In the genomic region with DNA sequence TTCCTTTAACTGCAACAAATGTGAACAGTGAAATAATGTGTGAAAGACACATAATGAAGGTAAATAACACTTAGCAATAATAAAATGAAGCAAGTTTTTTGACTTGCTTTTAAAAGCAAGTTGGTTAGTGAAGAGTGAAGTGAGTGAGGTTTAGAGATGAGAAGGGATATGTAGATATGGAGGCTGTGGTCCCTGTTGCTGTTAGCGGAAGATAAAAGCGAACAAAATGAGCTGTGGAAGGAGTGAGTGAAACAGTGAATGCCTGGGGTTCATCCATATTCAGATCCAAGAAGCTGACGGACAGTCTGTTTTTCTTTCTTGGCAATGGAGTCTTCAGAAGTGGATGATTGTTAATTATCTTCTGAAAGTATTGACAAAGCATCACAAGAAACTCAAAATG, we compare ENCODE assay signal across 23 cellular contexts. TPM values are rescaled to one million over a fixed set of nuclear protein-coding genes. Genes with fewer than 3 reads are reported as not detected.
DNase-seq lines count a peak whose midpoint lies in the region; ATAC-seq, FAIRE-seq and TF ChIP-seq lines count a peak whose summit lies in the region.
"Had no signal": no experiment of that assay in that cellular context is flagged by ENCODE, and none has a peak within 500 bp of the region (broad histone marks: within the 10 kb centered on the region; RNA-seq: fewer than 3 reads in every experiment).

No MANE protein-coding gene starts in this region.

- in situ Hi-C loops in K562 (cut with MboI): no loop called here

- CTCF ChIA-PET in HCT116 (lab: Charles Lee): no interaction called here
- CTCF ChIA-PET in K562 (lab: Yijun Ruan, JAX; ENCODE audit: low intra/inter-chr PET ratio): no interaction called here
- CTCF ChIA-PET in OCI-LY7 (lab: Charles Lee; ENCODE audit: unreplicated experiment): no interaction called here

- no peaks in the 10 kb centered on the region for H3K36me3 ChIP-seq in HCT116 (ENCODE audit: control insufficient read depth in 1 of 2, insufficient read depth in 2 of 2, low read length in 2 of 2)
- no peaks in the 10 kb centered on the region for H3K36me3 ChIP-seq in K562 (ENCODE audit: control insufficient read depth, insufficient read depth, low read length)
- H3K36me3 ChIP-seq in neuronal stem cell (replicated peaks in 1 of 2; ENCODE audit: control insufficient read depth in 2 of 2, insufficient read depth in 2 of 2, low read length in 2 of 2): no peaks in the 10 kb centered on the region
- H3K36me3 ChIP-seq in OCI-LY7 (ENCODE audit: insufficient read depth, low read length): no peaks in the 10 kb centered on the region
- H3K36me3 ChIP-seq: BE2C, BLaER1 had no signal

- no peak overlapping the region for H3K9ac ChIP-seq in HCT116 (ENCODE audit: low read length)
- H3K9ac ChIP-seq in K562 (ENCODE audit: insufficient read depth in 1 of 2, low read depth in 2 of 2, low read length in 2 of 2): no peak overlapping the region
- H3K9ac ChIP-seq in neuronal stem cell (ENCODE audit: low read depth, low read length, poor library complexity): no peak overlapping the region
- H3K9ac ChIP-seq: BLaER1 had no signal

- POLR2A ChIA-PET in HCT116 (lab: Charles Lee): no interaction called here
- POLR2A ChIA-PET in K562 (lab: Yijun Ruan, JAX): interaction anchor here (0.8 to 1.6 kb wide), 4 partner anchors 13 to 21 kb away, joined by 3 to 6 read pairs (median 3); no protein-coding TSS in a partner anchor
- POLR2A ChIA-PET in OCI-LY7 (lab: Charles Lee): interaction anchor here (0.9 kb wide), 1 partner anchor 69 kb away, joined by 4 read pairs; no protein-coding TSS in a partner anchor

- H3K4me3 ChIP-seq in HCT116 (replicated peaks in 1 of 2; ENCODE audit: low read depth in 1 of 2, low read length in 2 of 2) (no peak overlapping the region), K562 (no peak overlapping the region), neuronal stem cell (ENCODE audit: low read length in 2 of 2) (no peak overlapping the region), OCI-LY7 (ENCODE audit: low read depth, low read length, poor library complexity, severe bottlenecking) (no peak overlapping the region)
- H3K4me3 ChIP-seq: BLaER1 had no signal

- H3K27me3 ChIP-seq in HCT116 (ENCODE audit: insufficient read depth, low read length) (no peaks in the 10 kb centered on the region), K562 (ENCODE audit: control insufficient read depth in 2 of 2, insufficient read depth in 2 of 2, low read length in 2 of 2) (no peaks in the 10 kb centered on the region), neuronal stem cell (ENCODE audit: control insufficient read depth in 3 of 3, insufficient read depth in 3 of 3, low read depth in 1 of 3, low read length in 3 of 3) (peaks cover 0 to 5% (median 0%) of the 10 kb centered on the region in 3 experiments)
- H3K27me3 ChIP-seq: BE2C, BLaER1 had no signal

- no peak overlapping the region for H2BK15ac ChIP-seq in neuronal stem cell (ENCODE audit: low read length)

- H2AFZ ChIP-seq in HCT116 (ENCODE audit: low read depth, low read length, poor library complexity, severe bottlenecking) (peak overlapping the region; percentile 16), K562 (ENCODE audit: low read depth, low read length) (peak overlapping the region; percentile 60), neuronal stem cell (ENCODE audit: low read length) (peak overlapping the region; percentile 24), OCI-LY7 (ENCODE audit: low read length) (no peak overlapping the region)

- TF ChIP-seq RAD21 in HCT116 (IDR thresholded peaks at IDR 0.05; ENCODE audit: low read depth) (no peak), K562 (CRISPR knock-in tag; conservative IDR thresholded peaks at IDR 0.05 in 1 of 2, IDR thresholded peaks at IDR 0.05 in 1 of 2) (no peak)

- no peak overlapping the region for H3K4ac ChIP-seq in neuronal stem cell (ENCODE audit: low read length)

- H3K9me3 ChIP-seq in HCT116 (ENCODE audit: control insufficient read depth in 1 of 2, insufficient read depth in 1 of 2, low read depth in 1 of 2, low read length in 2 of 2) (no peaks in the 10 kb centered on the region), K562 (replicated peaks; ENCODE audit: control insufficient read depth, insufficient read depth, low read depth, low read length) (no peaks in the 10 kb centered on the region), neuronal stem cell (replicated peaks in 1 of 2; ENCODE audit: control insufficient read depth in 2 of 2, insufficient read depth in 1 of 2, low read depth in 1 of 2, low read length in 2 of 2) (no peaks in the 10 kb centered on the region), OCI-LY7 (ENCODE audit: low read length) (no peaks in the 10 kb centered on the region)
- H3K9me3 ChIP-seq: BE2C, BLaER1 had no signal

- DNase-seq in HCT116 (ENCODE audit: low read depth, low spot score) (no peak), K562 (ENCODE audit: extremely low read depth in 1 of 4, low spot score in 3 of 4) (peak in 2 of 4 experiments; percentile 50 to 65), neuronal stem cell (ENCODE audit: low spot score) (no peak), OCI-LY7 (ENCODE audit: low spot score) (no peak), posterior vena cava (ENCODE audit: low spot score) (no peak)
- DNase-seq: 8988T; ACHN; BE2C; C1 segment of cervical spinal cord; CD4-positive, alpha-beta memory T cell; CD4-positive, CD25-positive, alpha-beta regulatory T cell; CD8-positive, alpha-beta memory T cell; COR-L47; DMS 273 treated with DMSO at 0.1 percent for 48 hours; DMS153; DMS79 treated with DMSO at 0.1 percent for 48 hours; GF-D8 had no signal

- no peak overlapping the region for H3K18ac ChIP-seq in neuronal stem cell (ENCODE audit: low read length)

- no peak overlapping the region for H2BK5ac ChIP-seq in neuronal stem cell (ENCODE audit: low read length)

- RAD21 ChIA-PET in HCT116 (lab: Charles Lee; ENCODE audit: low non-redundant PET in 1 of 2, low total read pairs in 2 of 2, uncharacterized antibody in 2 of 2, unreplicated experiment in 2 of 2): no interaction called here

- H3K4me2 ChIP-seq in HCT116 (ENCODE audit: low read length): no peak overlapping the region
- H3K4me2 ChIP-seq in K562 (ENCODE audit: insufficient read depth, low read length): peak overlapping the region; percentile 11; the same call in 1 of the 2 replicates
- H3K4me2 ChIP-seq in neuronal stem cell (ENCODE audit: insufficient read depth, low read length, poor library complexity, severe bottlenecking): no peak overlapping the region
- H3K4me2 ChIP-seq in OCI-LY7 (ENCODE audit: low read length): no peak overlapping the region
- H3K4me2 ChIP-seq: BLaER1 had no signal

- no peak overlapping the region for H3K14ac ChIP-seq in neuronal stem cell (ENCODE audit: low read length)

- no peak for TF ChIP-seq POLR2A in HCT116 (IDR thresholded peaks at IDR 0.05; ENCODE audit: borderline replicate concordance, extremely low read depth, insufficient read depth, insufficient read length)
- no peak for TF ChIP-seq POLR2A in K562 (conservative IDR thresholded peaks at IDR 0.05)

- no peaks in the 10 kb centered on the region for H3K79me2 ChIP-seq in HCT116 (ENCODE audit: insufficient read depth, low read length)
- no peaks in the 10 kb centered on the region for H3K79me2 ChIP-seq in K562 (ENCODE audit: control insufficient read depth, insufficient read depth, low read length)
- H3K79me2 ChIP-seq in OCI-LY7 (ENCODE audit: insufficient read depth, low read depth, low read length): no peaks in the 10 kb centered on the region

- TF ChIP-seq EP300 in K562 (IDR thresholded peaks at IDR 0.05; ENCODE audit: low read length): no peak

- intact Hi-C loops in HCT116 (cut with micrococcal nuclease) (no loop called here), K562 (cut with micrococcal nuclease) (no loop called here), OCI-LY7 (cut with micrococcal nuclease; ENCODE audit: unreplicated experiment) (loop anchor here (10.0 kb wide), 1 partner anchor 57 kb away; no protein-coding TSS in a partner anchor), posterior vena cava (cut with DNase I) (no loop called here)

- H3K27ac ChIP-seq in HCT116 (ENCODE audit: low read depth, low read length) (no peak overlapping the region), K562 (ENCODE audit: extremely low read depth, low read depth, low read length) (no peak overlapping the region), neuronal stem cell (replicated peaks; ENCODE audit: low read length) (no peak overlapping the region), OCI-LY7 (ENCODE audit: low read depth, low read length, poor library complexity, severe bottlenecking) (no peak overlapping the region)
- H3K27ac ChIP-seq: BLaER1 had no signal

- H3K9me1 ChIP-seq in K562 (ENCODE audit: control insufficient read depth, insufficient read depth, low read length): no peaks in the 10 kb centered on the region

- H2BK120ac ChIP-seq in neuronal stem cell (ENCODE audit: low read depth, low read length): no peak overlapping the region

- no peak overlapping the region for H2AK5ac ChIP-seq in neuronal stem cell (ENCODE audit: low read depth, low read length)

- BruUV-seq in HCT116 (replicated peaks; lab: Mats Ljungman, UMichigan) (no TSS peak), K562 (replicated peaks; lab: Mats Ljungman, UMichigan) (no TSS peak), OCI-LY7 (replicated peaks; lab: Mats Ljungman, UMichigan) (no TSS peak)

- no peak overlapping the region for H4K8ac ChIP-seq in neuronal stem cell (ENCODE audit: low read depth, low read length)

- H4K20me1 ChIP-seq in HCT116 (ENCODE audit: insufficient read depth) (no peaks in the 10 kb centered on the region), K562 (replicated peaks; ENCODE audit: control insufficient read depth, insufficient read depth, low read length) (no peaks in the 10 kb centered on the region), OCI-LY7 (ENCODE audit: insufficient read depth, low read length) (no peaks in the 10 kb centered on the region)
- H4K20me1 ChIP-seq: BLaER1 had no signal

- ATAC-seq in HCT116: no peak
- peak; percentile 85 for ATAC-seq in K562
- ATAC-seq in HG03378 (IDR thresholded peaks at IDR 0.05; ENCODE audit: unreplicated experiment): no peak

- WGBS in K562 (ENCODE audit: insufficient coverage, low coverage, missing lambda C conversion rate): 2% methylated on average over 3 of the region's 3 CpGs
- no CpG with 5 or more reads among the region's 3 CpGs for WGBS in neuronal stem cell (ENCODE audit: extremely low coverage in 2 of 2, insufficient read length in 2 of 2, insufficient replicate concordance in 1 of 2), 2 donors

- peak; percentile 75 for FAIRE-seq in K562 (lab: Jason Lieb, UNC)
- FAIRE-seq: A204.1, GM12891, GM18507 had no signal

- no peak overlapping the region for H4K91ac ChIP-seq in neuronal stem cell (ENCODE audit: low read depth, low read length, poor library complexity)

- TF ChIP-seq CTCF in HCT116 (IDR thresholded peaks at IDR 0.05 in 2 of 3, conservative IDR thresholded peaks at IDR 0.05 in 1 of 3; ENCODE audit: borderline replicate concordance in 1 of 3, insufficient read depth in 1 of 3, low read depth in 2 of 3, low read length in 2 of 3): no peak
- TF ChIP-seq CTCF in K562 (IDR thresholded peaks at IDR 0.05 in 2 of 3, conservative IDR thresholded peaks at IDR 0.05 in 1 of 3; ENCODE audit: insufficient read depth in 2 of 3, low read depth in 1 of 3, low read length in 3 of 3): no peak
- TF ChIP-seq CTCF in OCI-LY7 (conservative IDR thresholded peaks at IDR 0.05; ENCODE audit: low read length): no peak

- H3K4me1 ChIP-seq in HCT116 (ENCODE audit: control insufficient read depth in 1 of 2, insufficient read depth in 2 of 2, low read length in 2 of 2) (peaks cover 0 to 5% of the 10 kb centered on the region in 2 experiments; a peak in 1 of 4 replicates), K562 (replicated peaks in 1 of 2; ENCODE audit: control insufficient read depth in 2 of 2, insufficient read depth in 2 of 2, low read length in 2 of 2) (peaks cover 7 to 9% of the 10 kb centered on the region in 2 experiments; a peak in 4 of 5 replicates), neuronal stem cell (ENCODE audit: control insufficient read depth in 2 of 2, insufficient read depth in 1 of 2, low read depth in 1 of 2, low read length in 2 of 2) (no peaks in the 10 kb centered on the region), OCI-LY7 (ENCODE audit: insufficient read depth, low read length, poor library complexity, severe bottlenecking) (no peaks in the 10 kb centered on the region)
- H3K4me1 ChIP-seq: BE2C, BLaER1 had no signal

- no peak overlapping the region for H3K23ac ChIP-seq in neuronal stem cell (ENCODE audit: low read depth, low read length, poor library complexity)

- no peak overlapping the region for H2BK12ac ChIP-seq in neuronal stem cell (ENCODE audit: low read length)

- H3K9me2 ChIP-seq in HCT116 (ENCODE audit: insufficient read depth) (no peaks in the 10 kb centered on the region), OCI-LY7 (ENCODE audit: insufficient read depth, low read length) (no peaks in the 10 kb centered on the region)

- H3K79me1 ChIP-seq in neuronal stem cell (ENCODE audit: low read depth, low read length): no peaks in the 10 kb centered on the region

RNA-seq across cellular contexts. Expression of a gene that starts 23.5 kb away (rescaled TPM):
- total RNA-seq in HCT116 (2021; ENCODE audit: unreplicated experiment): 14.2 TPM
- polyA plus RNA-seq in HCT116 (2012): 9.1 and 11.0 TPM in 2 replicates
- 14.2 and 31.6 TPM in 2 replicates for total RNA-seq in K562 (2011; cell fraction: chromatin; rRNA removed; ENCODE audit: low replicate concordance)
- total RNA-seq in K562 (2011; cell fraction: nucleolus; rRNA removed): 23.9 and 26.3 TPM in 2 replicates
- 14.0 and 19.2 TPM in 2 replicates for total RNA-seq in K562 (2011; cell fraction: nucleoplasm; rRNA removed)
- total RNA-seq in K562 (2014; rRNA removed): 10.4 and 15.0 TPM in 2 replicates
- 10.3 and 10.4 TPM in 2 replicates for total RNA-seq in K562 (2014; rRNA removed; fragmentation: Illumina TruSeq; extraction: Trizol)
- 12.7 and 13.1 TPM in 2 replicates for total RNA-seq in K562 (2015; rRNA removed; fragmentation: Illumina TruSeq; extraction: Trizol)
- total RNA-seq in K562 (2021): 15.9 and 17.3 TPM in 2 replicates
- 10.5 and 11.1 TPM in 2 replicates for polyA plus RNA-seq in K562 (2011; rRNA removed)
- polyA plus RNA-seq in K562 (2011; cell fraction: cytosol; rRNA removed): 7.8 and 10.3 TPM in 2 replicates
- polyA plus RNA-seq in K562 (2011; cell fraction: nucleus; rRNA removed): 13.6 and 18.1 TPM in 2 replicates
- 12.2 and 14.5 TPM in 2 replicates for polyA plus RNA-seq in K562 (2012)
- polyA plus RNA-seq in K562 (2014; fragmentation: Illumina TruSeq; extraction: Trizol): 16.3 and 19.5 TPM in 2 replicates
- polyA plus RNA-seq in K562 (2014; fragmentation: Nextera tagmentation; extraction: Ambion mirVana): 1 to 10 TPM; 1.9 to 2.5 TPM
- 6.9 and 11.9 TPM in 2 replicates for polyA plus RNA-seq in K562 (2014; rRNA removed)
- polyA minus RNA-seq in K562 (2011; rRNA and poly(A)+ RNA removed): 11.3 and 13.1 TPM in 2 replicates
- polyA minus RNA-seq in K562 (2011; cell fraction: cytosol; rRNA and poly(A)+ RNA removed): 11.1 and 15.7 TPM in 2 replicates
- polyA minus RNA-seq in K562 (2011; cell fraction: nucleus; rRNA and poly(A)+ RNA removed): 6.6 and 10.3 TPM in 2 replicates
- polyA plus RNA-seq in neuronal stem cell (2013, experiment 1 of 2): 7.6 TPM
- 7.2 TPM for polyA plus RNA-seq in neuronal stem cell (2013, experiment 2 of 2)
- total RNA-seq in OCI-LY7 (2014; rRNA removed; shearing (Covaris generic)): 7.7 and 11.2 TPM in 2 replicates
- 6.8 and 7.3 TPM in 2 replicates for total RNA-seq in OCI-LY7 (2022)
- 1 to 10 TPM; 3.9 to 5.0 TPM for total RNA-seq in posterior vena cava

RNA-seq across cellular contexts. Expression of a gene that starts 58.0 kb away (rescaled TPM):
- 11.5 TPM for total RNA-seq in HCT116 (2021; ENCODE audit: unreplicated experiment)
- polyA plus RNA-seq in HCT116 (2012): 6.9 and 8.0 TPM in 2 replicates
- total RNA-seq in K562 (2011; cell fraction: chromatin; rRNA removed; ENCODE audit: low replicate concordance): 66.9 and 126 TPM in 2 replicates
- total RNA-seq in K562 (2011; cell fraction: nucleolus; rRNA removed): 33.0 and 37.9 TPM in 2 replicates
- 43.4 and 59.2 TPM in 2 replicates for total RNA-seq in K562 (2011; cell fraction: nucleoplasm; rRNA removed)
- 2.5 and 2.9 TPM in 2 replicates for total RNA-seq in K562 (2014; rRNA removed)
- 1.9 and 2.6 TPM in 2 replicates for total RNA-seq in K562 (2014; rRNA removed; fragmentation: Illumina TruSeq; extraction: Trizol)
- total RNA-seq in K562 (2015; rRNA removed; fragmentation: Illumina TruSeq; extraction: Trizol): 3.2 and 3.8 TPM in 2 replicates
- 15.2 and 22.8 TPM in 2 replicates for total RNA-seq in K562 (2021)
- polyA plus RNA-seq in K562 (2011; rRNA removed): 4.4 and 8.2 TPM in 2 replicates
- 2.7 and 2.8 TPM in 2 replicates for polyA plus RNA-seq in K562 (2011; cell fraction: cytosol; rRNA removed)
- polyA plus RNA-seq in K562 (2011; cell fraction: nucleus; rRNA removed): 51.0 and 114 TPM in 2 replicates
- 15.7 and 22.6 TPM in 2 replicates for polyA plus RNA-seq in K562 (2012)
- polyA plus RNA-seq in K562 (2014; fragmentation: Illumina TruSeq; extraction: Trizol): 13.9 and 14.2 TPM in 2 replicates
- polyA plus RNA-seq in K562 (2014; fragmentation: Nextera tagmentation; extraction: Ambion mirVana): under 1 TPM; 0.01 to 0.06 TPM
- polyA plus RNA-seq in K562 (2014; rRNA removed): 14.2 and 14.6 TPM in 2 replicates
- 4.1 and 4.2 TPM in 2 replicates for polyA minus RNA-seq in K562 (2011; rRNA and poly(A)+ RNA removed)
- 3.9 and 4.4 TPM in 2 replicates for polyA minus RNA-seq in K562 (2011; cell fraction: cytosol; rRNA and poly(A)+ RNA removed)
- 10.8 and 12.3 TPM in 2 replicates for polyA minus RNA-seq in K562 (2011; cell fraction: nucleus; rRNA and poly(A)+ RNA removed)
- polyA plus RNA-seq in neuronal stem cell (2013, experiment 1 of 2): 57.5 TPM
- polyA plus RNA-seq in neuronal stem cell (2013, experiment 2 of 2): 54.1 TPM
- total RNA-seq in OCI-LY7 (2014; rRNA removed; shearing (Covaris generic)): 5.4 and 5.6 TPM in 2 replicates
- 30.7 and 32.3 TPM in 2 replicates for total RNA-seq in OCI-LY7 (2022)
- total RNA-seq in posterior vena cava: 10 to 100 TPM; 15.4 to 19.3 TPM
- polyA plus RNA-seq: CD14-positive monocyte had no signal

RNA-seq across cellular contexts. Expression of a gene that starts 60.0 kb away (rescaled TPM):
- total RNA-seq in HCT116 (2021; ENCODE audit: unreplicated experiment) (186 TPM), K562 (2014; rRNA removed) (310 and 413 TPM in 2 replicates), K562 (2014; rRNA removed; fragmentation: Illumina TruSeq; extraction: Trizol) (192 and 203 TPM in 2 replicates), K562 (2015; rRNA removed; fragmentation: Illumina TruSeq; extraction: Trizol) (316 and 317 TPM in 2 replicates), K562 (2021) (369 and 372 TPM in 2 replicates), OCI-LY7 (2022) (165 and 175 TPM in 2 replicates), posterior vena cava (100 to 1,000 TPM; 107 to 110 TPM)
- polyA plus RNA-seq in HCT116 (2012): 184 and 226 TPM in 2 replicates
- total RNA-seq in K562 (2011; cell fraction: chromatin; rRNA removed; ENCODE audit: low replicate concordance): 90.7 and 171 TPM in 2 replicates
- total RNA-seq in K562 (2011; cell fraction: nucleolus; rRNA removed): 247 and 251 TPM in 2 replicates
- total RNA-seq in K562 (2011; cell fraction: nucleoplasm; rRNA removed): 190 and 192 TPM in 2 replicates
- polyA plus RNA-seq in K562 (2011; rRNA removed) (166 and 178 TPM in 2 replicates), K562 (2014; fragmentation: Illumina TruSeq; extraction: Trizol) (264 and 434 TPM in 2 replicates), K562 (2014; fragmentation: Nextera tagmentation; extraction: Ambion mirVana) (100 to 1,000 TPM; 653 to 682 TPM), K562 (2014; rRNA removed) (296 and 360 TPM in 2 replicates)
- polyA plus RNA-seq in K562 (2011; cell fraction: cytosol; rRNA removed): 269 and 458 TPM in 2 replicates
- 356 and 369 TPM in 2 replicates for polyA plus RNA-seq in K562 (2011; cell fraction: nucleus; rRNA removed)
- 506 and 529 TPM in 2 replicates for polyA plus RNA-seq in K562 (2012)
- 142 and 158 TPM in 2 replicates for polyA minus RNA-seq in K562 (2011; rRNA and poly(A)+ RNA removed)
- 90.0 and 120 TPM in 2 replicates for polyA minus RNA-seq in K562 (2011; cell fraction: cytosol; rRNA and poly(A)+ RNA removed)
- 56.4 and 86.2 TPM in 2 replicates for polyA minus RNA-seq in K562 (2011; cell fraction: nucleus; rRNA and poly(A)+ RNA removed)
- polyA plus RNA-seq in neuronal stem cell (2013, experiment 1 of 2): 434 TPM
- 420 TPM for polyA plus RNA-seq in neuronal stem cell (2013, experiment 2 of 2)
- total RNA-seq in OCI-LY7 (2014; rRNA removed; shearing (Covaris generic)): 147 and 164 TPM in 2 replicates
